ENCODE assay signal across 20 cellular contexts in genomic region chr3:37743974-37744373, GRCh38.
"Had no signal": no experiment of that assay in that cellular context is flagged by ENCODE, and none has a peak within 500 bp of the region (broad histone marks: within the 10 kb centered on the region; RNA-seq: fewer than 3 reads in every experiment).

No MANE protein-coding gene starts in this region.

- H3K27ac ChIP-seq: RWPE1 had no signal

- DNase-seq: KBM-7; MV-4-11; NCI-H1048; NCI-H1105; NCI-H1417; NCI-H1436 treated with DMSO at 0.1 percent for 48 hours; NCI-H1694; NCI-H187 treated with DMSO at 0.1 percent for 48 hours; NCI-H2029 treated with DMSO at 0.1 percent for 48 hours; NCI-H2227 treated with DMSO at 0.1 percent for 48 hours; NCI-H524; NCI-H69; NCI-H774; NK-92 treated with Interleukin-12 subunit alpha and Interleukin-12 subunit beta, amount 100 ng/mL, for 24 hours; PC-3; SHP77; SK-N-SH; SW 1271 had no signal

- ATAC-seq: Panc1, PC-3 had no signal

- H3K4me2 ChIP-seq: SK-N-SH had no signal

- H3K9ac ChIP-seq: SK-N-SH had no signal

- H3K9me3 ChIP-seq: SK-N-SH had no signal
